9 cellular contexts compared by ENCODE assay signal in the genomic region with DNA sequence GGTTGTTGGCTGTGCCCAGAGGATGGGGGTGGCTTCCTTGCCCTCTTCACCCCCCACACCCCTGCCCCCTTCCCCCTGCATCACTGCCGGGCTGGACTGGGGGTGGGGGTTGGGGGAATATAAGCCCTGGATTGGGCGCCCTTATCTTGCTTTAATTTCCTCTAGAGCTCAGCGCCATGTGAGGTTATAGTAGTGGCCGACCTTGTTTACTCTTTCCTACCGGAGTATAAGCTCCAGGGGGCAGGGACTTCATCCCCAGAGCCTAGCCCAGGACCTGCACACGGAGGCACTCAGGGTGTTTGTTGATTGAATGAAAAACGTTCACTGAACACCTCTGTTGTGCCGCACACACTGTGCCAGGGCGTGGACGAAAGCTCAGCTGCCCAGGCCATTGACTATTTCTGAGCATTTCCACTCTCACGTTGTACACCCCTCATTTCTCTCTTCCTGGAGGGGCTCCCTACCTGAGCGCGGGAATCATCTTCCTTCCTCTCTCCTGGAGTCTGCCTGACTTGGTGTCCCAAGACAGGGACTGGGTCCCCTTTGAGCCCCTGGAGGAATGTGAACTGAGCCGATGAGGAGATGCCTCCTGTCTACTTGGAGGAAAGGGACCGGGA. TPM values are rescaled to one million over a fixed set of nuclear protein-coding genes. Genes with fewer than 3 reads are reported as not detected.
DNase-seq lines count a peak whose midpoint lies in the region; ATAC-seq and TF ChIP-seq lines count a peak whose summit lies in the region.
"Had no signal": no experiment of that assay in that cellular context is flagged by ENCODE, and none has a peak within 500 bp of the region (broad histone marks: within the 10 kb centered on the region; RNA-seq: fewer than 3 reads in every experiment).

No MANE protein-coding gene starts in this region.

- peaks cover 28% of the 10 kb centered on the region for H3K4me1 Mint-ChIP-seq in activated naive CD4-positive, alpha-beta T cell treated with anti-CD3 and anti-CD28 coated beads, Interleukin-2, amount 50 U/mL, for 24 hours
- no peaks in the 10 kb centered on the region for H3K4me1 Mint-ChIP-seq in type B pancreatic cell (ENCODE audit: unreplicated experiment)

- no peaks in the 10 kb centered on the region for H3K27me3 ChIP-seq in ascending aorta

- H3K4me3 ChIP-seq in ascending aorta = peak overlapping the region; percentile 53 to 64
- H3K4me3 ChIP-seq: mucosa of descending colon had no signal

- no peaks in the 10 kb centered on the region for H3K36me3 Mint-ChIP-seq in activated naive CD4-positive, alpha-beta T cell treated with anti-CD3 and anti-CD28 coated beads, Interleukin-2, amount 50 U/mL, for 24 hours
- H3K36me3 Mint-ChIP-seq in type B pancreatic cell = no peaks in the 10 kb centered on the region

- no peak for TF ChIP-seq CTCF in ascending aorta (IDR thresholded peaks at IDR 0.05)
- TF ChIP-seq CTCF in type B pancreatic cell (conservative IDR thresholded peaks at IDR 0.05) = no peak

- no peaks in the 10 kb centered on the region for H3K9me3 ChIP-seq in ascending aorta
- H3K9me3 ChIP-seq: mucosa of descending colon had no signal

- H3K9me3 Mint-ChIP-seq in activated naive CD4-positive, alpha-beta T cell treated with anti-CD3 and anti-CD28 coated beads, Interleukin-2, amount 50 U/mL, for 24 hours = no peaks in the 10 kb centered on the region
- H3K9me3 Mint-ChIP-seq in type B pancreatic cell = no peaks in the 10 kb centered on the region

- intact Hi-C loops in ascending aorta (cut with DNase I) = loop anchor here (1.0 to 2.0 kb wide), 3 partner anchors 122 to 162 kb away; a partner anchor contains a TSS

- no peaks in the 10 kb centered on the region for H3K36me3 ChIP-seq in ascending aorta

- DNase-seq in activated naive CD4-positive, alpha-beta T cell (lab: John Stamatoyannopoulos, UW) = no peak
- DNase-seq in ascending aorta (ENCODE audit: low spot score in 2 of 2) (no peak), mesenteric fat pad (ENCODE audit: low spot score) (peak; percentile 16), type B pancreatic cell (ENCODE audit: extremely low spot score, unreplicated experiment) (no peak), COLO829 (ENCODE audit: low spot score) (no peak)

- H3K4me3 Mint-ChIP-seq in activated naive CD4-positive, alpha-beta T cell treated with anti-CD3 and anti-CD28 coated beads, Interleukin-2, amount 50 U/mL, for 24 hours = peak overlapping the region; percentile 65
- H3K4me3 Mint-ChIP-seq in type B pancreatic cell = peak overlapping the region; percentile 66

- H3K27me3 Mint-ChIP-seq in activated naive CD4-positive, alpha-beta T cell treated with anti-CD3 and anti-CD28 coated beads, Interleukin-2, amount 50 U/mL, for 24 hours = peaks cover 4% of the 10 kb centered on the region
- H3K27me3 Mint-ChIP-seq in type B pancreatic cell = no peaks in the 10 kb centered on the region

- peak overlapping the region; percentile 23 for H3K27ac Mint-ChIP-seq in activated naive CD4-positive, alpha-beta T cell treated with anti-CD3 and anti-CD28 coated beads, Interleukin-2, amount 50 U/mL, for 24 hours
- H3K27ac Mint-ChIP-seq in type B pancreatic cell = no peak overlapping the region

- ATAC-seq in GM18870 (IDR thresholded peaks at IDR 0.05; ENCODE audit: unreplicated experiment) = no peak
- no peak for ATAC-seq in GM18858 (IDR thresholded peaks at IDR 0.05; ENCODE audit: unreplicated experiment)

- H3K4me1 ChIP-seq in ascending aorta = peaks cover 0 to 3% of the 10 kb centered on the region in 2 donors

- H3K27ac ChIP-seq in ascending aorta = no peak overlapping the region

RNA-seq across cellular contexts. Expression of a gene that starts 9.3 kb away (rescaled TPM):
- total RNA-seq in ascending aorta (not detected), mesenteric fat pad (not detected), type B pancreatic cell (ENCODE audit: low replicate concordance) (not detected in 2 replicates)
- total RNA-seq: mucosa of descending colon had no signal

RNA-seq across cellular contexts. Expression of a gene that starts 50.7 kb away (rescaled TPM):
- 20.5 TPM for total RNA-seq in ascending aorta
- total RNA-seq in mesenteric fat pad = not detected
- 9.9 and 16.7 TPM in 2 replicates for total RNA-seq in type B pancreatic cell (ENCODE audit: low replicate concordance)

Comparison
In these comparisons a context has a peak if more than half of its experiments do, and no peak if none do; other contexts are left out.
1. RNA of a gene that starts 50.7 kb away (total RNA-seq): 20.5 TPM in ascending aorta (single experiment) and 9.9 to 16.7 TPM in type B pancreatic cell; not detected in mesenteric fat pad (single experiment); every median in the first group is over 10 times any median in the second.